ENCODE assay signal across 19 cellular contexts in the genomic region with DNA sequence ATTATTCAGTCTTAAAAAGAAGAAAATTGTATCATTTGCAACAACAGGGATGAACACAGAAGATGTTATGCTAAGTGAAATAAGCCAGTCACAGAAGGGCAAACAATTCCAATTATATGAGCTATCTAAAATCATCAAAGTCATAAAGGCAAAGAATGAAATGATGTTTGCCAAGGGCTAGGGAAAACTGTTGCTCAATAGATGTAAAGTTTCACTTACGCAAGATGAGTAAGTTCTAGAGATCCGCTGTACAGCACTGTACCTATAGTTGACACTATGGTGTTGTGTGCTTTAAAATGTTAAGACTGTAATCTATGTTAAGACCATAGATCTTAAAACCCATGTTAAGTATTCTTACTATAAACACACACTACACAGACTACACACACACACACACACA.
"Had no signal": no experiment of that assay in that cellular context is flagged by ENCODE, and none has a peak within 500 bp of the region (broad histone marks: within the 10 kb centered on the region; RNA-seq: fewer than 3 reads in every experiment).

No MANE protein-coding gene starts in this region.

- H3K27ac ChIP-seq: cardiac muscle cell, left ventricle myocardium inferior, tibial artery, WERI-Rb-1 had no signal

- ATAC-seq: activated T-cell treated with anti-CD3 and anti-CD28 coated beads, Interleukin-2, amount 50 U/mL, for 4 hours; esophagus mucosa; natural killer cell; right cardiac atrium had no signal

- DNase-seq: activated CD4-positive, alpha-beta T cell treated with anti-CD3 and anti-CD28 coated beads for 1 hour; activated naive CD4-positive, alpha-beta T cell treated with Interleukin-2 at 50 U/mL for 16 hours; activated naive CD8-positive, alpha-beta T cell treated with anti-CD3 and anti-CD28 coated beads, Interleukin-2, amount 10 ng/mL, durations not matched to agents 7 days and 5 days; activated T-cell treated with anti-CD3 and anti-CD28 coated beads, Interleukin-2, amount 50 U/mL, for 4 hours; amygdala; effector CD8-positive, alpha-beta T cell; glutamatergic neuron; hippocampal formation; kidney glomerular epithelial cell; left ventricle myocardium inferior; natural killer cell; right cardiac atrium; stimulated activated CD4-positive, alpha-beta T cell treated with anti-CD3 and anti-CD28 coated beads, Interleukin-12 subunit alpha, Interleukin-12 subunit beta, amount 100 ng/mL, for 4 hours; stimulated activated CD4-positive, alpha-beta T cell treated with anti-CD3 and anti-CD28 coated beads, Interleukin-4, amount 100 ng/mL, for 4 hours; substantia nigra; tibial artery; WERI-Rb-1 had no signal

- H3K27me3 ChIP-seq: cardiac muscle cell, tibial artery had no signal

- H3K4me3 ChIP-seq: cardiac muscle cell, left ventricle myocardium inferior, tibial artery had no signal

- H3K9me3 ChIP-seq: tibial artery had no signal

- H3K36me3 ChIP-seq: cardiac muscle cell, left ventricle myocardium inferior, tibial artery, WERI-Rb-1 had no signal

- H3K4me1 ChIP-seq: left ventricle myocardium inferior, tibial artery had no signal
